In genomic region chr2:71672011-71672639, GRCh38 we compare ENCODE assay signal across 13 cellular contexts.
DNase-seq lines count a peak whose midpoint lies in the region; ATAC-seq and TF ChIP-seq lines count a peak whose summit lies in the region.
"Had no signal": no experiment of that assay in that cellular context is flagged by ENCODE, and none has a peak within 500 bp of the region (broad histone marks: within the 10 kb centered on the region; RNA-seq: fewer than 3 reads in every experiment).

No MANE protein-coding gene starts in this region.

- H3K4me3 Mint-ChIP-seq in activated CD8-positive, alpha-beta memory T cell treated with anti-CD3 and anti-CD28 coated beads, Interleukin-2, amount 10 ng/mL, durations not matched to agents 7 days and 5 days, result no peak overlapping the region
- no peak overlapping the region for H3K4me3 Mint-ChIP-seq in stimulated activated effector memory CD8-positive, alpha-beta T cell treated with anti-CD3 and anti-CD28 coated beads, Interleukin-12 subunit alpha, Interleukin-12 subunit beta, amount 100 ng/mL, for 72 hours
- no peak overlapping the region for H3K4me3 Mint-ChIP-seq in CD8-positive, alpha-beta memory T cell

- TF ChIP-seq EP300 in SK-N-SH (IDR thresholded peaks at IDR 0.05; ENCODE audit: borderline replicate concordance in 1 of 2, low read depth in 1 of 2, low read length in 1 of 2), result no peak

- no peaks in the 10 kb centered on the region for H3K4me1 Mint-ChIP-seq in activated CD8-positive, alpha-beta memory T cell treated with anti-CD3 and anti-CD28 coated beads, Interleukin-2, amount 10 ng/mL, durations not matched to agents 7 days and 5 days
- peaks cover 6% of the 10 kb centered on the region for H3K4me1 Mint-ChIP-seq in stimulated activated effector memory CD8-positive, alpha-beta T cell treated with anti-CD3 and anti-CD28 coated beads, Interleukin-12 subunit alpha, Interleukin-12 subunit beta, amount 100 ng/mL, for 72 hours
- no peaks in the 10 kb centered on the region for H3K4me1 Mint-ChIP-seq in CD8-positive, alpha-beta memory T cell

- POLR2A ChIA-PET in SK-N-SH (lab: Yijun Ruan, JAX), result no interaction called here
- POLR2A ChIA-PET in CD8-positive, alpha-beta memory T cell (lab: Charles Lee), result no interaction called here

- H3K27me3 Mint-ChIP-seq in activated CD8-positive, alpha-beta memory T cell treated with anti-CD3 and anti-CD28 coated beads, Interleukin-2, amount 10 ng/mL, durations not matched to agents 7 days and 5 days, result no peaks in the 10 kb centered on the region
- H3K27me3 Mint-ChIP-seq in CD8-positive, alpha-beta memory T cell, result no peaks in the 10 kb centered on the region

- no peak; the same call in 1 of the 2 replicates for TF ChIP-seq CTCF in SK-N-SH (IDR thresholded peaks at IDR 0.05)
- TF ChIP-seq CTCF in hepatocyte (IDR thresholded peaks at IDR 0.05; ENCODE audit: poor library complexity), result peak; percentile 17

- H3K79me2 ChIP-seq in SK-N-SH (ENCODE audit: insufficient read depth) (no peaks in the 10 kb centered on the region), hepatocyte (no peaks in the 10 kb centered on the region)

- H2AFZ ChIP-seq in SK-N-SH (ENCODE audit: low read depth) (no peak overlapping the region), hepatocyte (no peak overlapping the region)

- no peaks in the 10 kb centered on the region; the same call in 1 of the 2 replicates for H3K27me3 ChIP-seq in SK-N-SH (ENCODE audit: insufficient read depth)
- no peaks in the 10 kb centered on the region for H3K27me3 ChIP-seq in hepatocyte
- H3K27me3 ChIP-seq in CD8-positive, alpha-beta memory T cell (ENCODE audit: insufficient read depth, low read length, poor library complexity, severe bottlenecking), result no peaks in the 10 kb centered on the region
- H3K27me3 ChIP-seq: MG63, pancreas, uterus had no signal

- H3K27ac Mint-ChIP-seq in activated CD8-positive, alpha-beta memory T cell treated with anti-CD3 and anti-CD28 coated beads, Interleukin-2, amount 10 ng/mL, durations not matched to agents 7 days and 5 days, result no peak overlapping the region
- no peak overlapping the region for H3K27ac Mint-ChIP-seq in stimulated activated effector memory CD8-positive, alpha-beta T cell treated with anti-CD3 and anti-CD28 coated beads, Interleukin-12 subunit alpha, Interleukin-12 subunit beta, amount 100 ng/mL, for 72 hours
- H3K27ac Mint-ChIP-seq in CD8-positive, alpha-beta memory T cell, result no peak overlapping the region

- H3K27ac ChIP-seq in SK-N-SH (ENCODE audit: low read depth in 2 of 2, low read length in 1 of 2) (no peak overlapping the region), hepatocyte (no peak overlapping the region)
- H3K27ac ChIP-seq in CD8-positive, alpha-beta memory T cell (ENCODE audit: low read depth, low read length), result no peak overlapping the region
- H3K27ac ChIP-seq: pancreas, uterus had no signal

- WGBS in SK-N-SH (ENCODE audit: low lambda C conversion rate), result 71% methylated on average over 13 of the region's 20 CpGs
- WGBS in hepatocyte (ENCODE audit: low lambda C conversion rate, missing lambda C conversion rate), result 59% methylated on average over 20 of the region's 20 CpGs

- no peak overlapping the region for H3K9ac ChIP-seq in SK-N-SH

- H3K36me3 ChIP-seq in SK-N-SH (replicated peaks in 1 of 2; ENCODE audit: control insufficient read depth in 1 of 2, insufficient read depth in 2 of 2, low read length in 1 of 2), result no peaks in the 10 kb centered on the region
- no peaks in the 10 kb centered on the region for H3K36me3 ChIP-seq in hepatocyte (replicated peaks; ENCODE audit: insufficient read depth, low read depth)
- H3K36me3 ChIP-seq in CD8-positive, alpha-beta memory T cell (ENCODE audit: insufficient read depth, low read length), result no peaks in the 10 kb centered on the region
- H3K36me3 ChIP-seq: MG63, pancreas, uterus had no signal

- peak; percentile 29 for TF ChIP-seq RAD21 in SK-N-SH (IDR thresholded peaks at IDR 0.05; ENCODE audit: low read length)

- ATAC-seq in activated CD8-positive, alpha-beta memory T cell treated with anti-CD3 and anti-CD28 coated beads, Interleukin-2, amount 10 ng/mL, durations not matched to agents 7 days and 5 days, result no peak
- peak; percentile 4 for ATAC-seq in stimulated activated effector memory CD8-positive, alpha-beta T cell treated with anti-CD3 and anti-CD28 coated beads, Interleukin-12 subunit alpha, Interleukin-12 subunit beta, amount 100 ng/mL, for 72 hours
- no peak for ATAC-seq in HG02571 (IDR thresholded peaks at IDR 0.05; ENCODE audit: unreplicated experiment)
- ATAC-seq: pancreas had no signal

- H4K20me1 ChIP-seq in SK-N-SH (ENCODE audit: insufficient read depth) (no peaks in the 10 kb centered on the region), hepatocyte (ENCODE audit: insufficient read depth, poor library complexity, severe bottlenecking) (no peaks in the 10 kb centered on the region)

- no peaks in the 10 kb centered on the region for H3F3A ChIP-seq in SK-N-SH (replicated peaks; ENCODE audit: insufficient read depth)

- peak; percentile 25 for DNase-seq in activated CD8-positive, alpha-beta memory T cell treated with anti-CD3 and anti-CD28 coated beads, Interleukin-2, amount 50 U/mL, for 48 hours
- no peak for DNase-seq in activated CD8-positive, alpha-beta memory T cell treated with anti-CD3 and anti-CD28 coated beads, Interleukin-2, amount 10 ng/mL, durations not matched to agents 7 days and 5 days
- DNase-seq in SK-N-SH (peak; percentile 40), hepatocyte (ENCODE audit: low spot score) (no peak), NCI-H2227 treated with DMSO at 0.1 percent for 48 hours (lab: John Stamatoyannopoulos, UW) (no peak)
- DNase-seq in stimulated activated effector memory CD8-positive, alpha-beta T cell treated with anti-CD3 and anti-CD28 coated beads, Interleukin-12 subunit alpha, Interleukin-12 subunit beta, amount 100 ng/mL, for 72 hours (ENCODE audit: low spot score in 2 of 2), result no peak
- DNase-seq in CD8-positive, alpha-beta memory T cell, result no peak
- DNase-seq: amygdala; effector CD8-positive, alpha-beta T cell; MG63; uterus had no signal

- H3K4me3 ChIP-seq in SK-N-SH (ENCODE audit: low read depth in 2 of 2, low read length in 1 of 2) (no peak overlapping the region), hepatocyte (no peak overlapping the region)
- H3K4me3 ChIP-seq in CD8-positive, alpha-beta memory T cell (ENCODE audit: low read length), result no peak overlapping the region
- H3K4me3 ChIP-seq: MG63, pancreas, uterus had no signal

- CTCF ChIA-PET in activated CD8-positive, alpha-beta memory T cell treated with anti-CD3 and anti-CD28 coated beads, Interleukin-2, amount 10 ng/mL, durations not matched to agents 7 days and 5 days (lab: Charles Lee), result no interaction called here
- CTCF ChIA-PET in SK-N-SH (lab: Yijun Ruan, JAX), result interaction anchor here (0.7 to 1.3 kb wide), 3 partner anchors 9 to 124 kb away, joined by 3 to 4 read pairs (median 3); no protein-coding TSS in a partner anchor
- CTCF ChIA-PET in CD8-positive, alpha-beta memory T cell (lab: Charles Lee), result no interaction called here

- H3K9me2 ChIP-seq in SK-N-SH (no peaks in the 10 kb centered on the region), hepatocyte (replicated peaks; ENCODE audit: insufficient read depth) (no peaks in the 10 kb centered on the region)

- H3K4me1 ChIP-seq in SK-N-SH (ENCODE audit: control insufficient read depth in 1 of 2, insufficient read depth in 2 of 2, low read depth in 1 of 2, low read length in 1 of 2) (no peaks in the 10 kb centered on the region), hepatocyte (ENCODE audit: insufficient read depth) (no peaks in the 10 kb centered on the region)
- no peaks in the 10 kb centered on the region for H3K4me1 ChIP-seq in CD8-positive, alpha-beta memory T cell (ENCODE audit: insufficient read depth, low read length)
- H3K4me1 ChIP-seq: pancreas, uterus had no signal

- H3K9me3 ChIP-seq in SK-N-SH (no peaks in the 10 kb centered on the region), hepatocyte (ENCODE audit: low read depth) (no peaks in the 10 kb centered on the region)
- no peaks in the 10 kb centered on the region for H3K9me3 ChIP-seq in CD8-positive, alpha-beta memory T cell (ENCODE audit: low read length)
- H3K9me3 ChIP-seq: MG63, pancreas, uterus had no signal

- H3K36me3 Mint-ChIP-seq in activated CD8-positive, alpha-beta memory T cell treated with anti-CD3 and anti-CD28 coated beads, Interleukin-2, amount 10 ng/mL, durations not matched to agents 7 days and 5 days, result no peaks in the 10 kb centered on the region
- no peaks in the 10 kb centered on the region for H3K36me3 Mint-ChIP-seq in stimulated activated effector memory CD8-positive, alpha-beta T cell treated with anti-CD3 and anti-CD28 coated beads, Interleukin-12 subunit alpha, Interleukin-12 subunit beta, amount 100 ng/mL, for 72 hours
- H3K36me3 Mint-ChIP-seq in CD8-positive, alpha-beta memory T cell, result peaks cover 0 to 14% (median 0%) of the 10 kb centered on the region in 3 donors

- no peak overlapping the region for H3K4me2 ChIP-seq in SK-N-SH
- H3K4me2 ChIP-seq in hepatocyte, result no peak overlapping the region

- H3K9me3 Mint-ChIP-seq in activated CD8-positive, alpha-beta memory T cell treated with anti-CD3 and anti-CD28 coated beads, Interleukin-2, amount 10 ng/mL, durations not matched to agents 7 days and 5 days (ENCODE audit: low read depth), result no peaks in the 10 kb centered on the region
- H3K9me3 Mint-ChIP-seq in stimulated activated effector memory CD8-positive, alpha-beta T cell treated with anti-CD3 and anti-CD28 coated beads, Interleukin-12 subunit alpha, Interleukin-12 subunit beta, amount 100 ng/mL, for 72 hours, result no peaks in the 10 kb centered on the region
- H3K9me3 Mint-ChIP-seq in CD8-positive, alpha-beta memory T cell, result no peaks in the 10 kb centered on the region

TF ChIP-seq in SK-N-SH, 30 proteins besides CTCF, POLR2A, EP300 and RAD21 (continues in another document):
- TF ChIP-seq, protein P1, sequence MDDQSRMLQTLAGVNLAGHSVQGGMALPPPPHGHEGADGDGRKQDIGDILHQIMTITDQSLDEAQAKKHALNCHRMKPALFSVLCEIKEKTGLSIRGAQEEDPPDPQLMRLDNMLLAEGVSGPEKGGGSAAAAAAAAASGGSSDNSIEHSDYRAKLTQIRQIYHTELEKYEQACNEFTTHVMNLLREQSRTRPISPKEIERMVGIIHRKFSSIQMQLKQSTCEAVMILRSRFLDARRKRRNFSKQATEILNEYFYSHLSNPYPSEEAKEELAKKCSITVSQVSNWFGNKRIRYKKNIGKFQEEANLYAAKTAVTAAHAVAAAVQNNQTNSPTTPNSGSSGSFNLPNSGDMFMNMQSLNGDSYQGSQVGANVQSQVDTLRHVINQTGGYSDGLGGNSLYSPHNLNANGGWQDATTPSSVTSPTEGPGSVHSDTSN (IDR thresholded peaks at IDR 0.05), result no peak
- TF ChIP-seq GATA2 (CRISPR knock-in tag; IDR thresholded peaks at IDR 0.05), result no peak
- TF ChIP-seq, protein P2, sequence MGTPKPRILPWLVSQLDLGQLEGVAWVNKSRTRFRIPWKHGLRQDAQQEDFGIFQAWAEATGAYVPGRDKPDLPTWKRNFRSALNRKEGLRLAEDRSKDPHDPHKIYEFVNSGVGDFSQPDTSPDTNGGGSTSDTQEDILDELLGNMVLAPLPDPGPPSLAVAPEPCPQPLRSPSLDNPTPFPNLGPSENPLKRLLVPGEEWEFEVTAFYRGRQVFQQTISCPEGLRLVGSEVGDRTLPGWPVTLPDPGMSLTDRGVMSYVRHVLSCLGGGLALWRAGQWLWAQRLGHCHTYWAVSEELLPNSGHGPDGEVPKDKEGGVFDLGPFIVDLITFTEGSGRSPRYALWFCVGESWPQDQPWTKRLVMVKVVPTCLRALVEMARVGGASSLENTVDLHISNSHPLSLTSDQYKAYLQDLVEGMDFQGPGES (IDR thresholded peaks at IDR 0.05; ENCODE audit: low read depth, low read length), result no peak

Comparison
In these comparisons a context has a peak if more than half of its experiments do, and no peak if none do; other contexts are left out.
1. DNase-seq: peak in activated CD8-positive, alpha-beta memory T cell treated with anti-CD3 and anti-CD28 coated beads, Interleukin-2, amount 50 U/mL, for 48 hours (single experiment) and SK-N-SH (single experiment); none in activated CD8-positive, alpha-beta memory T cell treated with anti-CD3 and anti-CD28 coated beads, Interleukin-2, amount 10 ng/mL, durations not matched to agents 7 days and 5 days (single experiment), hepatocyte (single experiment), stimulated activated effector memory CD8-positive, alpha-beta T cell treated with anti-CD3 and anti-CD28 coated beads, Interleukin-12 subunit alpha, Interleukin-12 subunit beta, amount 100 ng/mL, for 72 hours (0 of 2), CD8-positive, alpha-beta memory T cell (0 of 5) and NCI-H2227 treated with DMSO at 0.1 percent for 48 hours (single experiment).